26 cellular contexts compared by ENCODE assay signal in the genomic region with DNA sequence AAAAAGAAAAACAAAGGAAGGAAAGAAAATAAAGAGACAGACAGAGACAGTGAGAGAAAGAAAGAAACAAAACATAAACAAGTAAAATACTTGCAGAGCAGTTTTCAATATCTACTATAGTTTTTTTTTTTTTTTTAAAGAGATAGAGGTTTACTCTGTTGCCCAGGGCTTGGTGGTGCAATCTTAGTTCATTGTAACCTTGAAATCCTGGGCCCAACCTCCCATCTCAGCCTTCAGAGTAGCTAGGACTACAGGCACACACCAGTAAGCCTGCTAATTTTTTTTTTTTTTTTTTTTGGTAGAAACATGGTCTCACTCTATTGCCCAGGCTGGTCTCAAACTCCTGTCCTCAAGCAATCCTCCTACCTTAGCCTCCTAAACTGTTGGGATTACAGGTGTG.
"Had no signal": no experiment of that assay in that cellular context is flagged by ENCODE, and none has a peak within 500 bp of the region (broad histone marks: within the 10 kb centered on the region; RNA-seq: fewer than 3 reads in every experiment).

No MANE protein-coding gene starts in this region.

- ATAC-seq: activated CD4-positive, alpha-beta T cell treated with anti-CD3 and anti-CD28 coated beads for 36 hours; activated naive CD4-positive, alpha-beta T cell treated with anti-CD3 and anti-CD28 coated beads, Interleukin-2, amount 50 U/mL, for 72 hours; activated naive CD8-positive, alpha-beta T cell treated with anti-CD3 and anti-CD28 coated beads, Interleukin-2, amount 50 U/mL, for 24 hours; activated T-cell treated with anti-CD3 and anti-CD28 coated beads, Interleukin-2, amount 50 U/mL, for 72 hours; Panc1; Right ventricle myocardium inferior had no signal

- H3K4me2 ChIP-seq: SK-N-SH had no signal

- H3K4me3 ChIP-seq: MG63, SJCRH30 had no signal

- H3K4me1 ChIP-seq: SJCRH30 had no signal

- H3K27ac Mint-ChIP-seq: activated CD4-positive, alpha-beta memory T cell treated with anti-CD3 and anti-CD28 coated beads, Interleukin-2, amount 10 ng/mL, durations not matched to agents 7 days and 5 days; activated CD4-positive, alpha-beta T cell treated with anti-CD3 and anti-CD28 coated beads for 36 hours; activated naive CD4-positive, alpha-beta T cell treated with anti-CD3 and anti-CD28 coated beads, Interleukin-2, amount 50 U/mL, for 72 hours; activated naive CD8-positive, alpha-beta T cell treated with anti-CD3 and anti-CD28 coated beads, Interleukin-2, amount 50 U/mL, for 24 hours; activated T-cell treated with anti-CD3 and anti-CD28 coated beads, Interleukin-2, amount 50 U/mL, for 72 hours had no signal

- H3K36me3 ChIP-seq: MG63, SJCRH30 had no signal

- H3K27me3 Mint-ChIP-seq: activated CD4-positive, alpha-beta memory T cell treated with anti-CD3 and anti-CD28 coated beads, Interleukin-2, amount 10 ng/mL, durations not matched to agents 7 days and 5 days; activated CD4-positive, alpha-beta T cell treated with anti-CD3 and anti-CD28 coated beads for 36 hours; activated naive CD8-positive, alpha-beta T cell treated with anti-CD3 and anti-CD28 coated beads, Interleukin-2, amount 50 U/mL, for 24 hours had no signal

- H3K27ac ChIP-seq: SJCRH30, VCaP had no signal

- DNase-seq: activated CD4-positive, alpha-beta memory T cell treated with anti-CD3 and anti-CD28 coated beads, Interleukin-2, amount 10 ng/mL, durations not matched to agents 7 days and 5 days; activated CD4-positive, alpha-beta T cell treated with anti-CD3 and anti-CD28 coated beads for 36 hours; activated CD4-positive, alpha-beta T cell treated with anti-CD3 and anti-CD28 coated beads, Interleukin-2, amount 50 U/mL, for 1 hour; activated CD4-positive, CD25-positive, alpha-beta regulatory T cell; activated naive CD8-positive, alpha-beta T cell treated with anti-CD3 and anti-CD28 coated beads, Interleukin-2, amount 50 U/mL, for 24 hours; activated T-cell treated with anti-CD3 and anti-CD28 coated beads for 4 hours; activated T-cell treated with anti-CD3 and anti-CD28 coated beads, Interleukin-2, amount 50 U/mL, for 72 hours; anterior cingulate cortex; MG63; MV-4-11; NCI-H1092 treated with DMSO at 0.1 percent for 48 hours; NCI-H1436; NCI-H1694 treated with DMSO at 0.1 percent for 48 hours; NCI-H2029 treated with DMSO at 0.1 percent for 48 hours; NCI-H345; NCI-H510A; NCI-H69; NK-92 treated with Interleukin-12 subunit alpha and Interleukin-12 subunit beta, amount 100 ng/mL, for 24 hours; OCI-M1; RPMI8226; SJCRH30; SK-N-SH had no signal

- H3K9me3 ChIP-seq: SJCRH30 had no signal

- H3K9ac ChIP-seq: SK-N-SH had no signal

- H3K4me3 Mint-ChIP-seq: activated CD4-positive, alpha-beta memory T cell treated with anti-CD3 and anti-CD28 coated beads, Interleukin-2, amount 10 ng/mL, durations not matched to agents 7 days and 5 days; activated CD4-positive, alpha-beta T cell treated with anti-CD3 and anti-CD28 coated beads for 36 hours; activated naive CD8-positive, alpha-beta T cell treated with anti-CD3 and anti-CD28 coated beads, Interleukin-2, amount 50 U/mL, for 24 hours; activated T-cell treated with anti-CD3 and anti-CD28 coated beads, Interleukin-2, amount 50 U/mL, for 72 hours had no signal

- H3K27me3 ChIP-seq: MG63, SJCRH30 had no signal
